In the genomic region with DNA sequence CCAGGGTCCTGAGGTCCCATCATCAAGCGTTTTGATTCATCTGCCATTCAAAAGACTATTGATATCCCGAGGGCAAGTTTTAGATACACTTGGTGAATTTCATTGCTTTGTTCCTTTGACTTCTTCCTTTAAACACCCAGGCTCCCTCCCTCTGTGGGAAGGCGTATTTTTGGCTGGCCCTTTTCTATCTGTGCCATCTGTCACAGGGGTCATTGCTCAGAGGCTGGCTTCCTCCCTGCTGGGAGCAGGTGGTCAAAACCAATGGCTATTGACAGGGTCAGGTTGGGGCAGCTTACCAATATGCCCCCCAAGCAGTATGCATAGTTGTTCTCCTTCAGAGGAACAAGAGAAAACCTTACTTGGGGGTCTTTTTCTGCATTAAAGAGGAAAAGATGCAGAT, we compare ENCODE assay signal across 14 cellular contexts.
"Had no signal": no experiment of that assay in that cellular context is flagged by ENCODE, and none has a peak within 500 bp of the region (broad histone marks: within the 10 kb centered on the region; RNA-seq: fewer than 3 reads in every experiment).

No MANE protein-coding gene starts in this region.

- H3K27me3 ChIP-seq: tibial nerve, vagina had no signal

- H3K36me3 ChIP-seq: neutrophil, spleen, tibial nerve, vagina, WERI-Rb-1 had no signal

- H3K27ac Mint-ChIP-seq: activated CD4-positive, alpha-beta memory T cell treated with anti-CD3 and anti-CD28 coated beads, Interleukin-2, amount 10 ng/mL, durations not matched to agents 7 days and 5 days; activated CD4-positive, alpha-beta T cell treated with anti-CD3 and anti-CD28 coated beads for 36 hours; naive B cell; stimulated activated naive B cell treated with anti-CD40 and anti-IgM and Interleukin-4, amounts not matched to agents 10 μg/mL and 1 μg/mL and 100 μg/mL, for 72 hours had no signal

- ATAC-seq: right cardiac atrium; stimulated activated naive B cell treated with anti-CD40 and anti-IgM and Interleukin-4, amounts not matched to agents 10 μg/mL and 1 μg/mL and 100 μg/mL, for 72 hours had no signal

- H3K4me3 Mint-ChIP-seq: activated CD4-positive, alpha-beta memory T cell treated with anti-CD3 and anti-CD28 coated beads, Interleukin-2, amount 10 ng/mL, durations not matched to agents 7 days and 5 days; activated CD4-positive, alpha-beta T cell treated with anti-CD3 and anti-CD28 coated beads for 36 hours; naive B cell; stimulated activated naive B cell treated with anti-CD40 and anti-IgM and Interleukin-4, amounts not matched to agents 10 μg/mL and 1 μg/mL and 100 μg/mL, for 72 hours had no signal

- DNase-seq: activated CD4-positive, alpha-beta memory T cell treated with anti-CD3 and anti-CD28 coated beads, Interleukin-2, amount 10 ng/mL, durations not matched to agents 7 days and 5 days; activated CD4-positive, alpha-beta T cell treated with anti-CD3 and anti-CD28 coated beads for 36 hours; activated CD8-positive, alpha-beta memory T cell treated with anti-CD3 and anti-CD28 coated beads, Interleukin-2, amount 50 U/mL, for 4 hours; activated naive CD4-positive, alpha-beta T cell; aorta; naive B cell; right cardiac atrium; spleen; stimulated activated CD4-positive, alpha-beta T cell treated with anti-CD3 and anti-CD28 coated beads, Interleukin-1b, Interleukin-23, amount 100 ng/mL, for 48 hours; stimulated activated naive B cell treated with anti-CD40 and anti-IgM and Interleukin-4, amounts not matched to agents 10 μg/mL and 1 μg/mL and 100 μg/mL, for 72 hours; WERI-Rb-1 had no signal

- H3K4me1 ChIP-seq: spleen, tibial nerve, vagina had no signal

- H3K4me1 Mint-ChIP-seq: activated CD4-positive, alpha-beta memory T cell treated with anti-CD3 and anti-CD28 coated beads, Interleukin-2, amount 10 ng/mL, durations not matched to agents 7 days and 5 days; activated CD4-positive, alpha-beta T cell treated with anti-CD3 and anti-CD28 coated beads for 36 hours; naive B cell; stimulated activated naive B cell treated with anti-CD40 and anti-IgM and Interleukin-4, amounts not matched to agents 10 μg/mL and 1 μg/mL and 100 μg/mL, for 72 hours had no signal

- H3K27ac ChIP-seq: neutrophil, spleen, tibial nerve, vagina, WERI-Rb-1 had no signal

- H3K9me3 Mint-ChIP-seq: activated CD4-positive, alpha-beta memory T cell treated with anti-CD3 and anti-CD28 coated beads, Interleukin-2, amount 10 ng/mL, durations not matched to agents 7 days and 5 days; naive B cell; stimulated activated naive B cell treated with anti-CD40 and anti-IgM and Interleukin-4, amounts not matched to agents 10 μg/mL and 1 μg/mL and 100 μg/mL, for 72 hours had no signal

- H3K36me3 Mint-ChIP-seq: naive B cell; stimulated activated naive B cell treated with anti-CD40 and anti-IgM and Interleukin-4, amounts not matched to agents 10 μg/mL and 1 μg/mL and 100 μg/mL, for 72 hours had no signal

- H3K4me3 ChIP-seq: spleen, tibial nerve, vagina had no signal

- H3K9me3 ChIP-seq: neutrophil, spleen, tibial nerve, vagina had no signal
